ENCODE assay signal across 16 cellular contexts in the genomic region with DNA sequence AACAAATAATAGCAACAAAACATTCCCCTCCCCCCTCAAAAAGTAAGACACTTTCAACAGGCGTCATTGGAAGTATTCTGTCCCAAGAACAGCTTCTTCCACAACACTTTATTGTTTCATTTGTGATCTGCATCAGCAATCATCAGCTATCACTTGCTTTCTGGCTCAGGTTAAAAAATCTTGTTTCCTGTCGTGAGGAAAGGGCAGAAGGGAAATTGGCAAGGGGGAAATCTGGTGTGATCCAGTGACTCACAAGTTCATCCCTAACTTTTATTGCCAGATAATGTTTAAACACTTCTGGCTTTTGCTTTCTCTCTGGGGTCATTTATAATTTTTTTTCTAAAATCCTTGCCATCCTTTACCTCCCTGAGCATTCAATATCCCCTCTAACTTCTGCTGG.
"Had no signal": no experiment of that assay in that cellular context is flagged by ENCODE, and none has a peak within 500 bp of the region (broad histone marks: within the 10 kb centered on the region; RNA-seq: fewer than 3 reads in every experiment).

No MANE protein-coding gene starts in this region.

- H3K9ac ChIP-seq: parathyroid adenoma had no signal

- H2AFZ ChIP-seq: parathyroid adenoma had no signal

- H3K79me2 ChIP-seq: parathyroid adenoma had no signal

- H3K4me1 ChIP-seq: parathyroid adenoma, thyroid gland had no signal

- H3K27me3 ChIP-seq: ascending aorta, thyroid gland had no signal

- H3K27ac ChIP-seq: ascending aorta, coronary artery, parathyroid adenoma, thyroid gland, VCaP had no signal

- H3K9me3 ChIP-seq: ascending aorta, thyroid gland had no signal

- H3K36me3 ChIP-seq: ascending aorta, thyroid gland had no signal

- H3K4me3 ChIP-seq: ascending aorta, coronary artery, lung, thyroid gland had no signal

- ATAC-seq: activated T-cell treated with anti-CD3 and anti-CD28 coated beads, Interleukin-2, amount 50 U/mL, for 72 hours had no signal

- DNase-seq: activated CD4-positive, alpha-beta T cell treated with anti-CD3 and anti-CD28 coated beads, Interleukin-2, amount 50 U/mL, for 4 hours; activated CD4-positive, CD25-positive, alpha-beta regulatory T cell treated with anti-CD3 and anti-CD28 coated beads, Interleukin-2, amount 50 U/mL, for 72 hours; activated effector memory CD4-positive, alpha-beta T cell treated with anti-CD3 and anti-CD28 coated beads, Interleukin-2, amount 50 U/mL, for 16 hours; activated T-cell treated with anti-CD3 and anti-CD28 coated beads, Interleukin-2, amount 50 U/mL, for 72 hours; midbrain; retina; stimulated activated CD4-positive, alpha-beta T cell treated with anti-CD3 and anti-CD28 coated beads, Interleukin-12 subunit alpha, Interleukin-12 subunit beta, amount 100 ng/mL, for 4 hours; stimulated activated CD4-positive, alpha-beta T cell treated with anti-CD3 and anti-CD28 coated beads, Interleukin-1b, Interleukin-23, amount 100 ng/mL, for 48 hours; stimulated activated naive CD4-positive, alpha-beta T cell treated with Interleukin-2 at 50 U/mL for 16 hours; T-helper 2 cell; thyroid gland had no signal
